In the genomic region with DNA sequence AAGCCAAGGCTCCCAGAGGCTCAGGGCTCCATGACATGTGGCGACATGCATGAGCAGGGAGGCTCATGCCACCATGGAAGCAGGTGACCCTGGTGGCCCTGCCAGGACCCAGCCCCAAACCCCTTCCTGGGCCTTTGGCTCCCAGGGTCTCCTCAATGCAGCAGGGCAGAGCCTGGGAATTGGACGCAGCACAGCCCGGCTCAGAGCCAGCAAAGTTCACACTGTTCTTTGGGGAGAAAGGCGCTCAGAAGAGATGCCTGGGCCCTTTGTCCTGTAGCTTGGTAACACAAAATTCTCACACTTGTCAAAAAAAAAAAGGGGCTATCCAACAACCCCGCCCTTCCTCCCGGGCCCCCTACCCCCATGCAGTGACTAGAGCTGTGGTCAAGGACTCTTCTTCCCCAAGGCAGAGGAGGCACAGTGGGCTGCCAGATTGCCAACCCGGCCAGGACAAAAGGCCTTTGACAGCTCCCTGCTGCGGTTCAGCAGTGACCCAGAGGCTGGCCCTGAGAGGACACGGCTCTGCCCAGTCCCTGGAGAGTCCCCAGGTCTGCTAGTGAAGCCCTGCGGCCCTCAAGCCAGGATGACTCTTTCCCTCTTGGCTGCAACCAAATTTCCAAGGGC, we compare ENCODE assay signal across 26 cellular contexts. TPM values are rescaled to one million over a fixed set of nuclear protein-coding genes. Genes with fewer than 3 reads are reported as not detected.
DNase-seq lines count a peak whose midpoint lies in the region; ATAC-seq, FAIRE-seq and TF ChIP-seq lines count a peak whose summit lies in the region.
"Had no signal": no experiment of that assay in that cellular context is flagged by ENCODE, and none has a peak within 500 bp of the region (broad histone marks: within the 10 kb centered on the region; RNA-seq: fewer than 3 reads in every experiment).

No MANE protein-coding gene starts in this region.

- H3K27me3 Mint-ChIP-seq in H9 (ENCODE audit: low read depth): peaks cover 55% of the 10 kb centered on the region

- FAIRE-seq in H1 (lab: Jason Lieb, UNC): no peak

- H3K79me2 ChIP-seq in H9 (ENCODE audit: insufficient read depth, low read length) (no peaks in the 10 kb centered on the region), H1 (ENCODE audit: control insufficient read depth in 1 of 2, insufficient read depth in 2 of 2, low read length in 2 of 2) (no peaks in the 10 kb centered on the region)

- H4K8ac ChIP-seq in H9 (replicated peaks; ENCODE audit: insufficient read length, low read depth, low read length) (no peak overlapping the region), H1 (ENCODE audit: extremely low read depth, insufficient read depth, low read length) (no peak overlapping the region)

- H3K23ac ChIP-seq in H9 (ENCODE audit: insufficient read length, low read depth, low read length) (no peak overlapping the region), H1 (ENCODE audit: insufficient read length) (no peak overlapping the region)

- H3K27me3 ChIP-seq in H9 (ENCODE audit: insufficient read depth, low read length): peaks cover 4% of the 10 kb centered on the region; the same call in 1 of the 2 replicates
- H3K27me3 ChIP-seq in H1 (replicated peaks in 1 of 4; ENCODE audit: control insufficient read depth in 3 of 4, extremely low read depth in 1 of 4, insufficient read depth in 3 of 4, low read length in 3 of 4): peaks cover 4 to 51% (median 40%) of the 10 kb centered on the region in 4 experiments
- peaks cover 8 to 29% of the 10 kb centered on the region in 2 donors for H3K27me3 ChIP-seq in right atrium auricular region

- H4K20me1 ChIP-seq in H9 (ENCODE audit: control insufficient read depth, insufficient read depth, insufficient read length) (no peaks in the 10 kb centered on the region), H1 (replicated peaks in 1 of 2; ENCODE audit: control insufficient read depth in 1 of 2, insufficient read depth in 2 of 2, low read length in 2 of 2) (peaks cover 0 to 4% of the 10 kb centered on the region in 2 experiments)

- H3K9me3 Mint-ChIP-seq in H9: peaks cover 2 to 5% of the 10 kb centered on the region in 2 experiments; a peak in 3 of 5 replicates
- H3K9me3 Mint-ChIP-seq: T-helper 2 cell treated with Interferon-gamma antibody and Interleukin-4, amounts not matched to agents 5 μg/mL and 100 μg/mL, for 36 hours had no signal

- POLR2A ChIA-PET in H1 (lab: Charles Lee; ENCODE audit: partially characterized antibody): interaction anchor here (1.2 to 4.7 kb wide), 5 partner anchors 11 to 34 kb away, joined by 3 to 21 read pairs (median 12); a partner anchor contains a TSS

- peaks cover 39% of the 10 kb centered on the region in 2 experiments for H3K4me1 Mint-ChIP-seq in H9

- H3K4me2 ChIP-seq in H9 (ENCODE audit: insufficient read depth, insufficient read length, low read length): no peak overlapping the region
- H3K4me2 ChIP-seq in H1 (ENCODE audit: insufficient read depth in 1 of 2, low read depth in 2 of 2, low read length in 2 of 2): peak overlapping the region; percentile 79 to 97; a peak in 2 of 4 replicates

- H3K18ac ChIP-seq in H9 (ENCODE audit: insufficient read length, low read depth, low read length): no peak overlapping the region
- H3K18ac ChIP-seq in H1 (ENCODE audit: extremely low read depth, low read length): no peak overlapping the region

- no peak overlapping the region for H3K27ac Mint-ChIP-seq in H9
- H3K27ac Mint-ChIP-seq: T-helper 2 cell treated with Interferon-gamma antibody and Interleukin-4, amounts not matched to agents 5 μg/mL and 100 μg/mL, for 36 hours had no signal

- H2BK120ac ChIP-seq in H9 (ENCODE audit: low read depth, low read length, poor library complexity, severe bottlenecking): no peak overlapping the region
- no peak overlapping the region for H2BK120ac ChIP-seq in H1 (replicated peaks; ENCODE audit: low read depth, low read length)

- WGBS in H9 (ENCODE audit: extremely low coverage, insufficient read length, low lambda C conversion rate): no CpG with 5 or more reads among the region's 10 CpGs
- 69% methylated on average over 7 of the region's 10 CpGs; no CpG with 5 or more reads in 1 of the 2 experiments for WGBS in H1 (ENCODE audit: extremely low coverage in 1 of 2, insufficient coverage in 1 of 2, insufficient read length in 1 of 2, insufficient replicate concordance in 2 of 2, low coverage in 1 of 2, low lambda C conversion rate in 2 of 2, missing lambda C conversion rate in 1 of 2), 2 experiments

- H3K9ac ChIP-seq in H9 (ENCODE audit: extremely low read depth, insufficient read length, low read length): no peak overlapping the region
- no peak overlapping the region for H3K9ac ChIP-seq in H1 (replicated peaks in 1 of 4; ENCODE audit: extremely low read depth in 1 of 4, low read depth in 3 of 4, low read length in 3 of 4)

- H3K79me1 ChIP-seq in H9 (ENCODE audit: insufficient read depth, low read depth, low read length, poor library complexity, severe bottlenecking): no peaks in the 10 kb centered on the region
- no peaks in the 10 kb centered on the region; the same call in 1 of the 2 replicates for H3K79me1 ChIP-seq in H1 (ENCODE audit: low read depth, low read length)

- H3K56ac ChIP-seq in H9 (ENCODE audit: insufficient read length, low read depth, low read length) (no peak overlapping the region), H1 (replicated peaks; ENCODE audit: insufficient read length, low read depth, low read length) (no peak overlapping the region)

- no peak for TF ChIP-seq EP300 in H1 (IDR thresholded peaks at IDR 0.05; ENCODE audit: borderline replicate concordance in 1 of 2, low read depth in 2 of 2, low read length in 2 of 2)

- DNase-seq in H9: no peak
- no peak for DNase-seq in H1 (ENCODE audit: low read depth in 1 of 2, low spot score in 2 of 2)
- peak; percentile 36 for DNase-seq in myocyte (ENCODE audit: low read depth)
- peak in 42 of 49 donors; percentile 15 to 87 (median 60) for DNase-seq in substantia nigra (lab: John Stamatoyannopoulos, UW)
- no peak for DNase-seq in NCI-H345 (lab: John Stamatoyannopoulos, UW)
- DNase-seq in right atrium auricular region (ENCODE audit: low spot score): no peak
- DNase-seq: activated CD4-positive, alpha-beta T cell treated with anti-CD3 and anti-CD28 coated beads, Interleukin-2, amount 50 U/mL, for 4 hours; activated gamma-delta T cell; COR-L47; DND-41; foreskin fibroblast; KG1; kidney glomerular epithelial cell; NCI-H2029 treated with DMSO at 0.1 percent for 48 hours; NCI-H510A; RPMI8226; WERI-Rb-1 had no signal

- H2AK5ac ChIP-seq in H9 (ENCODE audit: insufficient read length, low read length) (no peak overlapping the region), H1 (ENCODE audit: low read depth, low read length) (peak overlapping the region; percentile 13; the same call in 1 of the 2 replicates)

- H3K14ac ChIP-seq in H9 (ENCODE audit: insufficient read depth, low read length) (no peak overlapping the region), H1 (ENCODE audit: insufficient read length) (no peak overlapping the region)

- no peak overlapping the region for H3T11ph ChIP-seq in H9 (ENCODE audit: low read length)

- no peak for TF ChIP-seq POLR2A in H1 (IDR thresholded peaks at IDR 0.05; ENCODE audit: control extremely low read depth in 1 of 2, low read depth in 2 of 2, low read length in 2 of 2)

- H4K5ac ChIP-seq in H9 (ENCODE audit: insufficient read length, low read depth, low read length): no peak overlapping the region
- H4K5ac ChIP-seq in H1 (ENCODE audit: insufficient read length, low read depth, low read length): no peak overlapping the region

- H3K27ac ChIP-seq in H9 (ENCODE audit: insufficient read length, low read depth, low read length) (no peak overlapping the region), H1 (ENCODE audit: low read depth, low read length) (no peak overlapping the region), substantia nigra (ENCODE audit: low read depth, low read length, poor library complexity, severe bottlenecking) (no peak overlapping the region), right atrium auricular region (no peak overlapping the region)
- H3K27ac ChIP-seq: SK-N-MC, suprapubic skin, WERI-Rb-1 had no signal

- H2BK5ac ChIP-seq in H9 (ENCODE audit: insufficient read length, low read length): no peak overlapping the region
- 0 out of 2 replicates have a peak overlapping the region, but pooled peaks have one; percentile 58 for H2BK5ac ChIP-seq in H1 (ENCODE audit: low read depth, low read length)

- no peak for TF ChIP-seq RAD21 in H1 (IDR thresholded peaks at IDR 0.05 in 1 of 2, conservative IDR thresholded peaks at IDR 0.05 in 1 of 2; ENCODE audit: low read depth in 2 of 2, low read length in 2 of 2)

- H2BK12ac ChIP-seq in H9 (ENCODE audit: insufficient read length, low read depth, low read length): no peak overlapping the region
- H2BK12ac ChIP-seq in H1 (ENCODE audit: low read depth, low read length): peak overlapping the region; percentile 78; the same call in 1 of the 2 replicates

- no peak for ATAC-seq in GM19035 (IDR thresholded peaks at IDR 0.05; ENCODE audit: unreplicated experiment)

- no peaks in the 10 kb centered on the region for H3K9me3 ChIP-seq in H9 (ENCODE audit: control insufficient read depth, low read depth, low read length)
- no peaks in the 10 kb centered on the region for H3K9me3 ChIP-seq in H1 (ENCODE audit: insufficient read depth in 2 of 2, low read depth in 1 of 2, low read length in 1 of 2)
- H3K9me3 ChIP-seq in right atrium auricular region: no peaks in the 10 kb centered on the region
- H3K9me3 ChIP-seq: suprapubic skin had no signal

- H3K4ac ChIP-seq in H9 (ENCODE audit: low read depth, low read length) (no peak overlapping the region), H1 (replicated peaks; ENCODE audit: insufficient read length, low read depth, low read length) (no peak overlapping the region)

- CTCF ChIA-PET in H1 (lab: Charles Lee; ENCODE audit: partially characterized antibody): interaction anchor here (0.9 to 6.8 kb wide), 10 partner anchors 8 to 253 kb away, joined by 3 to 87 read pairs (median 4); a partner anchor contains a TSS

- H3K4me1 ChIP-seq in H9 (ENCODE audit: insufficient read depth, low read length) (no peaks in the 10 kb centered on the region), H1 (replicated peaks in 1 of 4; ENCODE audit: control insufficient read depth in 3 of 4, insufficient read depth in 4 of 4, low read length in 3 of 4) (peaks cover 2 to 26% (median 19%) of the 10 kb centered on the region in 4 experiments), right atrium auricular region (peaks cover 0 to 20% of the 10 kb centered on the region in 2 donors)

- H2AFZ ChIP-seq in H9 (ENCODE audit: low read length) (no peak overlapping the region), H1 (ENCODE audit: low read length) (no peak overlapping the region)

- TF ChIP-seq CTCF in H9 (conservative IDR thresholded peaks at IDR 0.05) (no peak), H1 (IDR thresholded peaks at IDR 0.05; ENCODE audit: control extremely low read depth in 1 of 3, insufficient read depth in 1 of 3, low read depth in 1 of 3, low read length in 3 of 3) (no peak), right atrium auricular region (IDR thresholded peaks at IDR 0.05) (no peak)

- no peaks in the 10 kb centered on the region; a peak in 1 of 8 replicates for H3K36me3 ChIP-seq in H1 (ENCODE audit: control insufficient read depth in 2 of 4, insufficient read depth in 4 of 4, low read length in 3 of 4)
- no peaks in the 10 kb centered on the region for H3K36me3 ChIP-seq in right atrium auricular region
- H3K36me3 ChIP-seq: suprapubic skin, WERI-Rb-1 had no signal

- H2BK15ac ChIP-seq in H9 (ENCODE audit: low read depth, low read length) (no peak overlapping the region), H1 (ENCODE audit: low read length) (no peak overlapping the region)

- H3K4me3 Mint-ChIP-seq in H9: peak overlapping the region; percentile 60 to 73; a peak in 4 of 5 replicates
- H3K4me3 Mint-ChIP-seq: T-helper 2 cell treated with Interferon-gamma antibody and Interleukin-4, amounts not matched to agents 5 μg/mL and 100 μg/mL, for 36 hours had no signal

- H3K4me3 ChIP-seq in H1 (ENCODE audit: extremely low read depth in 1 of 4, insufficient read depth in 2 of 4, low read depth in 3 of 4, low read length in 4 of 4): no peak overlapping the region
- no peak overlapping the region for H3K4me3 ChIP-seq in right atrium auricular region
- H3K4me3 ChIP-seq: SK-N-MC, suprapubic skin had no signal

- H4K91ac ChIP-seq in H9 (ENCODE audit: insufficient read length, low read depth, low read length) (no peak overlapping the region), H1 (replicated peaks; ENCODE audit: insufficient read length, low read length) (no peak overlapping the region)

- H2BK20ac ChIP-seq in H9 (ENCODE audit: low read depth, low read length, poor library complexity, severe bottlenecking): no peak overlapping the region
- H2BK20ac ChIP-seq in H1 (ENCODE audit: low read length): no peak overlapping the region

- H3K36me3 Mint-ChIP-seq in H9 (ENCODE audit: insufficient read depth in 1 of 3, low read depth in 3 of 3): peaks cover 0 to 4% (median 0%) of the 10 kb centered on the region in 3 experiments; a peak in 1 of 7 replicates

- H3K23me2 ChIP-seq in H9 (ENCODE audit: insufficient read length, low read depth, low read length, poor library complexity, severe bottlenecking) (peaks cover 15% of the 10 kb centered on the region), H1 (ENCODE audit: low read depth, low read length) (peaks cover 13% of the 10 kb centered on the region; the same call in 1 of the 2 replicates)

RNA-seq across cellular contexts. Expression of a gene that starts 2.0 kb away (rescaled TPM):
- total RNA-seq in H9 (2021): 19.1 and 20.9 TPM in 2 replicates
- 6.6 and 6.9 TPM in 2 replicates for total RNA-seq in H1 (2021; fragmentation: NEBNext Ultra II Directional; extraction: Animal tissue kit (Norgen Biotek cat#: 25700))
- 17.0 and 21.9 TPM in 2 replicates for polyA plus RNA-seq in H1 (2011; rRNA removed)
- polyA plus RNA-seq in H1 (2011; cell fraction: cytosol; rRNA removed): 13.2 TPM
- polyA plus RNA-seq in H1 (2011; cell fraction: nucleus; rRNA removed): 27.5 TPM
- polyA plus RNA-seq in H1 (2012, experiment 1 of 2): 4.5 to 10.2 TPM (median 8.1 TPM) in 4 replicates
- 6.7 TPM for polyA plus RNA-seq in H1 (2012, experiment 2 of 2)
- polyA plus RNA-seq in H1 (2013, experiment 1 of 2): 8.1 TPM
- 5.9 TPM for polyA plus RNA-seq in H1 (2013, experiment 2 of 2)
- polyA minus RNA-seq in H1 (2011; rRNA and poly(A)+ RNA removed): 5.3 and 5.5 TPM in 2 replicates
- polyA minus RNA-seq in H1 (2011; cell fraction: cytosol; rRNA and poly(A)+ RNA removed): 4.3 TPM
- polyA minus RNA-seq in H1 (2011; cell fraction: nucleus; rRNA and poly(A)+ RNA removed): 7.0 TPM
- total RNA-seq in myocyte: not detected in 2 replicates
- polyA plus RNA-seq in myocyte (2012): 0.16 TPM
- not detected for total RNA-seq in right atrium auricular region
- total RNA-seq: dermis microvascular lymphatic vessel endothelial cell, H4, lung microvascular endothelial cell had no signal

RNA-seq across cellular contexts. Expression of a gene that starts 16.6 kb away (rescaled TPM):
- total RNA-seq in H9 (2021) (0.31 TPM in 1 of 2 replicates, not detected in the other), myocyte (not detected in 2 replicates), right atrium auricular region (not detected)
- total RNA-seq in H1 (2021; fragmentation: NEBNext Ultra II Directional; extraction: Animal tissue kit (Norgen Biotek cat#: 25700)): 0.41 TPM in 1 of 2 replicates, not detected in the other
- 0.11 and 0.16 TPM in 2 replicates for polyA plus RNA-seq in H1 (2011; rRNA removed)
- polyA plus RNA-seq in H1 (2011; cell fraction: cytosol; rRNA removed): 0.16 TPM
- 0.77 TPM for polyA plus RNA-seq in H1 (2011; cell fraction: nucleus; rRNA removed)
- polyA plus RNA-seq in H1 (2012, experiment 1 of 2): 0.19 TPM in 1 of 4 replicates, not detected in the others
- not detected for polyA plus RNA-seq in H1 (2012, experiment 2 of 2)
- 0.06 TPM for polyA plus RNA-seq in H1 (2013, experiment 1 of 2)
- polyA plus RNA-seq in H1 (2013, experiment 2 of 2): 0.06 TPM
- polyA minus RNA-seq in H1 (2011; rRNA and poly(A)+ RNA removed): not detected in 2 replicates
- not detected for polyA minus RNA-seq in H1 (2011; cell fraction: cytosol; rRNA and poly(A)+ RNA removed)
- polyA minus RNA-seq in H1 (2011; cell fraction: nucleus; rRNA and poly(A)+ RNA removed): not detected
- polyA plus RNA-seq in myocyte (2012): 0.11 TPM
- total RNA-seq: dermis microvascular lymphatic vessel endothelial cell, lung microvascular endothelial cell had no signal
- polyA plus RNA-seq: neural cell had no signal

RNA-seq across cellular contexts. Expression of a gene that starts 20.3 kb away (rescaled TPM):
- total RNA-seq in H9 (2021) (111 and 114 TPM in 2 replicates), myocyte (83.8 and 96.3 TPM in 2 replicates), right atrium auricular region (10 to 100 TPM; 19.1 to 20.7 TPM)
- total RNA-seq in H1 (2021; fragmentation: NEBNext Ultra II Directional; extraction: Animal tissue kit (Norgen Biotek cat#: 25700)): 93.0 and 100 TPM in 2 replicates
- polyA plus RNA-seq in H1 (2011; rRNA removed): 93.7 and 136 TPM in 2 replicates
- polyA plus RNA-seq in H1 (2011; cell fraction: cytosol; rRNA removed): 110 TPM
- 723 TPM for polyA plus RNA-seq in H1 (2011; cell fraction: nucleus; rRNA removed)
- 84.2 to 119 TPM (median 111 TPM) in 4 replicates for polyA plus RNA-seq in H1 (2012, experiment 1 of 2)
- 65.8 TPM for polyA plus RNA-seq in H1 (2012, experiment 2 of 2)
- polyA plus RNA-seq in H1 (2013, experiment 1 of 2): 59.7 TPM
- 49.0 TPM for polyA plus RNA-seq in H1 (2013, experiment 2 of 2)
- 37.5 and 49.1 TPM in 2 replicates for polyA minus RNA-seq in H1 (2011; rRNA and poly(A)+ RNA removed)
- polyA minus RNA-seq in H1 (2011; cell fraction: cytosol; rRNA and poly(A)+ RNA removed): 44.3 TPM
- 123 TPM for polyA minus RNA-seq in H1 (2011; cell fraction: nucleus; rRNA and poly(A)+ RNA removed)
- 134 TPM for polyA plus RNA-seq in myocyte (2012)

RNA-seq across cellular contexts. Expression of a gene that starts 36.3 kb away (rescaled TPM):
- total RNA-seq in H9 (2021) (85.4 TPM in 2 replicates), myocyte (28.5 and 36.1 TPM in 2 replicates), right atrium auricular region (10 to 100 TPM; 15.7 to 26.1 TPM)
- total RNA-seq in H1 (2021; fragmentation: NEBNext Ultra II Directional; extraction: Animal tissue kit (Norgen Biotek cat#: 25700)): 66.0 and 66.1 TPM in 2 replicates
- 32.8 and 38.3 TPM in 2 replicates for polyA plus RNA-seq in H1 (2011; rRNA removed)
- polyA plus RNA-seq in H1 (2011; cell fraction: cytosol; rRNA removed): 41.4 TPM
- polyA plus RNA-seq in H1 (2011; cell fraction: nucleus; rRNA removed): 41.1 TPM
- 46.9 to 54.7 TPM (median 49.9 TPM) in 4 replicates for polyA plus RNA-seq in H1 (2012, experiment 1 of 2)
- polyA plus RNA-seq in H1 (2012, experiment 2 of 2): 35.5 TPM
- polyA plus RNA-seq in H1 (2013, experiment 1 of 2): 44.4 TPM
- 44.2 TPM for polyA plus RNA-seq in H1 (2013, experiment 2 of 2)
- polyA minus RNA-seq in H1 (2011; rRNA and poly(A)+ RNA removed): 42.5 and 44.7 TPM in 2 replicates
- polyA minus RNA-seq in H1 (2011; cell fraction: cytosol; rRNA and poly(A)+ RNA removed): 40.8 TPM
- polyA minus RNA-seq in H1 (2011; cell fraction: nucleus; rRNA and poly(A)+ RNA removed): 22.0 TPM
- polyA plus RNA-seq in myocyte (2012): 32.0 TPM

RNA-seq across cellular contexts. Expression of a gene that starts 40.7 kb away (rescaled TPM):
- total RNA-seq in H9 (2021) (1.3 and 2.3 TPM in 2 replicates), myocyte (0.05 and 0.21 TPM in 2 replicates), right atrium auricular region (not detected)
- total RNA-seq in H1 (2021; fragmentation: NEBNext Ultra II Directional; extraction: Animal tissue kit (Norgen Biotek cat#: 25700)): 0.17 and 0.19 TPM in 2 replicates
- 0.21 and 0.61 TPM in 2 replicates for polyA plus RNA-seq in H1 (2011; rRNA removed)
- polyA plus RNA-seq in H1 (2011; cell fraction: cytosol; rRNA removed): 0.41 TPM
- polyA plus RNA-seq in H1 (2011; cell fraction: nucleus; rRNA removed): 5.9 TPM
- polyA plus RNA-seq in H1 (2012, experiment 1 of 2): 0.08 to 1.0 TPM (median 0.66 TPM) in 4 replicates
- 0.07 TPM for polyA plus RNA-seq in H1 (2012, experiment 2 of 2)
- polyA plus RNA-seq in H1 (2013, experiment 1 of 2): 0.06 TPM
- polyA plus RNA-seq in H1 (2013, experiment 2 of 2): 0.06 TPM
- polyA minus RNA-seq in H1 (2011; rRNA and poly(A)+ RNA removed): 0.07 and 0.09 TPM in 2 replicates
- 0.37 TPM for polyA minus RNA-seq in H1 (2011; cell fraction: cytosol; rRNA and poly(A)+ RNA removed)
- polyA minus RNA-seq in H1 (2011; cell fraction: nucleus; rRNA and poly(A)+ RNA removed): 1.9 TPM
- 0.06 TPM for polyA plus RNA-seq in myocyte (2012)
- total RNA-seq: dermis microvascular lymphatic vessel endothelial cell, epithelial cell of proximal tubule, suprapubic skin had no signal

Comparison
In these comparisons a context has a peak if more than half of its experiments do, and no peak if none do; other contexts are left out.
1. DNase-seq: peak in myocyte (single experiment) and substantia nigra (42 of 49); none in H9 (single experiment), H1 (0 of 2), NCI-H345 (single experiment) and right atrium auricular region (single experiment).